13 cellular contexts compared by ENCODE assay signal in the genomic region with DNA sequence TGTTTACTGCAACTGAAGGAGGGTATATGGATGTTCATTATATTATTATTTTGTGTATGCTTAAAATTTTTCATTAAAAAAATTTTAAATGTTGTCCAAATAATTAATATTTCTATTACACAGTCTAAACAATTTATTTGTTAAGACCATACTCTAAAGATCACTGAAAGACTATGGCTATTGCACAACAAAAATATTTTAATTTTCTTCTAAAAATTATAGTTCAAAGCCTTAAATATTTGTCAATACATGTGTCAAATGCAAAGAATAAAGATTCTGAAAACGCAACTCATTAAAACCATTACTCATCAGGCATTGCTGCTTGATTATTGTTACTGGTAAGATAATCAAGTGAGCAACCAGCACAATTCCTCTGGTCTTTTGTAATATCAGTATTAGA. TPM values are rescaled to one million over a fixed set of nuclear protein-coding genes. Genes with fewer than 3 reads are reported as not detected.
A peak's percentile ranks its signal among the peaks of the same experiment; 100 is the strongest.
DNase-seq lines count a peak whose midpoint lies in the region; ATAC-seq, FAIRE-seq and TF ChIP-seq lines count a peak whose summit lies in the region.
"Had no signal": no experiment of that assay in that cellular context is flagged by ENCODE, and none has a peak within 500 bp of the region (broad histone marks: within the 10 kb centered on the region; RNA-seq: fewer than 3 reads in every experiment).

No MANE protein-coding gene starts in this region.

- H3K4me1 ChIP-seq in DOHH2 (ENCODE audit: control insufficient read depth, low read length) (peaks cover 20% of the 10 kb centered on the region), pancreas (peaks cover 0 to 5% (median 0%) of the 10 kb centered on the region in 3 donors)

- H3K36me3 ChIP-seq in DOHH2 (ENCODE audit: control insufficient read depth, low read length) (peaks cover 66% of the 10 kb centered on the region), pancreas (no peaks in the 10 kb centered on the region)

- H3K4me2 ChIP-seq in DOHH2 (ENCODE audit: low read length), result peak overlapping the region; percentile 91

- peak overlapping the region; percentile 98 for H3K4me3 ChIP-seq in DOHH2 (ENCODE audit: low read length)
- peak overlapping the region; percentile 72 for H3K4me3 ChIP-seq in epithelial cell of proximal tubule (ENCODE audit: low read depth, low read length)
- H3K4me3 ChIP-seq in pancreas, result no peak overlapping the region

- no peaks in the 10 kb centered on the region for H3K27me3 ChIP-seq in DOHH2 (ENCODE audit: control insufficient read depth, low read length)
- H3K27me3 ChIP-seq in pancreas, result no peaks in the 10 kb centered on the region

- H3K79me2 ChIP-seq in DOHH2 (ENCODE audit: control insufficient read depth, low read length), result peaks cover 75% of the 10 kb centered on the region

- H4K20me1 ChIP-seq in DOHH2 (ENCODE audit: control insufficient read depth, insufficient read depth, low read depth, low read length), result 0 out of 2 replicates have a peak, but pooled peaks cover 5% of the 10 kb centered on the region

- FAIRE-seq in A204.1 (lab: Jason Lieb, UNC), result peak; percentile 43
- FAIRE-seq in pancreas (lab: Jason Lieb, UNC), result no peak

- ATAC-seq in pancreas (no peak), GM21526 (IDR thresholded peaks at IDR 0.05; ENCODE audit: low FRiP score, unreplicated experiment) (no peak)
- ATAC-seq: Right ventricle myocardium inferior had no signal

- H3K27ac ChIP-seq in DOHH2 (ENCODE audit: low read depth, low read length), result no peak overlapping the region
- no peak overlapping the region for H3K27ac ChIP-seq in pancreas
- H3K27ac ChIP-seq: C4-2B, epithelial cell of prostate had no signal

- H3K9me3 ChIP-seq in DOHH2 (ENCODE audit: control insufficient read depth, insufficient read depth, low read length) (no peaks in the 10 kb centered on the region), pancreas (no peaks in the 10 kb centered on the region)

- DNase-seq in RKO (ENCODE audit: low spot score) (peak; percentile 57), epithelial cell of proximal tubule (ENCODE audit: low read depth) (no peak), pancreas (no peak), DMS 273 treated with DMSO at 0.1 percent for 48 hours (lab: John Stamatoyannopoulos, UW) (no peak)
- DNase-seq in activated effector memory CD4-positive, alpha-beta T cell treated with Interleukin-2 at 50 U/mL for 16 hours, result no peak
- DNase-seq: NCI-H1694, NCI-H524 treated with DMSO at 0.1 percent for 48 hours had no signal

- intact Hi-C loops in pancreas (cut with DNase I), result no loop called here

- no peaks in the 10 kb centered on the region for H3F3A ChIP-seq in DOHH2 (ENCODE audit: control insufficient read depth, insufficient read depth)

- TF ChIP-seq CTCF in DOHH2 (IDR thresholded peaks at IDR 0.05; ENCODE audit: low read depth, low read length, poor library complexity, severe bottlenecking), result no peak
- TF ChIP-seq CTCF in epithelial cell of proximal tubule (conservative IDR thresholded peaks at IDR 0.05; ENCODE audit: low read depth, low read length), result no peak
- no peak for TF ChIP-seq CTCF in pancreas (IDR thresholded peaks at IDR 0.05)

- 89 to 98% methylated on average over 1 of the region's 1 CpG for WGBS in pancreas, 2 donors

- no peaks in the 10 kb centered on the region for H3K9me2 ChIP-seq in DOHH2 (replicated peaks; ENCODE audit: control insufficient read depth, low read length)

RNA-seq across cellular contexts. Expression of a gene that starts 2.2 kb away (rescaled TPM):
- total RNA-seq in epithelial cell of proximal tubule, result 10.7 and 19.2 TPM in 2 replicates
- total RNA-seq in pancreas, result 1 to 10 TPM; 2.0 to 5.0 (median 3.6) TPM
- 1 to 10 TPM in 1 of 2 donors, under 1 TPM in 1; 0.84 to 1.6 TPM for polyA plus RNA-seq in pancreas

Comparison
In these comparisons a context has a peak if more than half of its experiments do, and no peak if none do; other contexts are left out.
1. H3K4me3 ChIP-seq: peak in DOHH2 (single experiment) and epithelial cell of proximal tubule (single experiment); none in pancreas (0 of 4).